In the genomic region with DNA sequence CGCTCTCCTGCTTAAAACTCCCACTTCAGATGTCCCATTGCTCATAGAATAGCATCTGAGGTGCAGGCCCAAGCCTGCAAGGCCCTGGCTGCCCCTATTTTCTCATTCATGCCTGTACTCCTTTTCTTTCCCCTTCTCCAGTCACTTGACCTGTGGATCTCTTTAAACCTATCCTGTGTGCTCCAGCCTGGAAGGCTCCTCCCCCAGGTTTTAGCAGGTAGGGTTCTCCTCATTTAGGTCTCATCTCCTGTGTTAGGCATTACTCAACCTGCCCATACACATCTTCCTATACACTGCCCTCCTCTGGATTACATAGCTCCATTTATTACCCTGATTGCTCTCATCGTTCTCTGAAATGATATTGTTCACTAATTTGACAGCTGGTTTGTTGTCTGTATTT, we compare ENCODE assay signal across 1 cellular context.
TF ChIP-seq lines count a peak whose summit lies in the region.

No MANE protein-coding gene starts in this region.

TF ChIP-seq in GM23338, 12 proteins besides CTCF, POLR2A, EP300 and RAD21 (continued from another document):
- TF ChIP-seq, protein P1, sequence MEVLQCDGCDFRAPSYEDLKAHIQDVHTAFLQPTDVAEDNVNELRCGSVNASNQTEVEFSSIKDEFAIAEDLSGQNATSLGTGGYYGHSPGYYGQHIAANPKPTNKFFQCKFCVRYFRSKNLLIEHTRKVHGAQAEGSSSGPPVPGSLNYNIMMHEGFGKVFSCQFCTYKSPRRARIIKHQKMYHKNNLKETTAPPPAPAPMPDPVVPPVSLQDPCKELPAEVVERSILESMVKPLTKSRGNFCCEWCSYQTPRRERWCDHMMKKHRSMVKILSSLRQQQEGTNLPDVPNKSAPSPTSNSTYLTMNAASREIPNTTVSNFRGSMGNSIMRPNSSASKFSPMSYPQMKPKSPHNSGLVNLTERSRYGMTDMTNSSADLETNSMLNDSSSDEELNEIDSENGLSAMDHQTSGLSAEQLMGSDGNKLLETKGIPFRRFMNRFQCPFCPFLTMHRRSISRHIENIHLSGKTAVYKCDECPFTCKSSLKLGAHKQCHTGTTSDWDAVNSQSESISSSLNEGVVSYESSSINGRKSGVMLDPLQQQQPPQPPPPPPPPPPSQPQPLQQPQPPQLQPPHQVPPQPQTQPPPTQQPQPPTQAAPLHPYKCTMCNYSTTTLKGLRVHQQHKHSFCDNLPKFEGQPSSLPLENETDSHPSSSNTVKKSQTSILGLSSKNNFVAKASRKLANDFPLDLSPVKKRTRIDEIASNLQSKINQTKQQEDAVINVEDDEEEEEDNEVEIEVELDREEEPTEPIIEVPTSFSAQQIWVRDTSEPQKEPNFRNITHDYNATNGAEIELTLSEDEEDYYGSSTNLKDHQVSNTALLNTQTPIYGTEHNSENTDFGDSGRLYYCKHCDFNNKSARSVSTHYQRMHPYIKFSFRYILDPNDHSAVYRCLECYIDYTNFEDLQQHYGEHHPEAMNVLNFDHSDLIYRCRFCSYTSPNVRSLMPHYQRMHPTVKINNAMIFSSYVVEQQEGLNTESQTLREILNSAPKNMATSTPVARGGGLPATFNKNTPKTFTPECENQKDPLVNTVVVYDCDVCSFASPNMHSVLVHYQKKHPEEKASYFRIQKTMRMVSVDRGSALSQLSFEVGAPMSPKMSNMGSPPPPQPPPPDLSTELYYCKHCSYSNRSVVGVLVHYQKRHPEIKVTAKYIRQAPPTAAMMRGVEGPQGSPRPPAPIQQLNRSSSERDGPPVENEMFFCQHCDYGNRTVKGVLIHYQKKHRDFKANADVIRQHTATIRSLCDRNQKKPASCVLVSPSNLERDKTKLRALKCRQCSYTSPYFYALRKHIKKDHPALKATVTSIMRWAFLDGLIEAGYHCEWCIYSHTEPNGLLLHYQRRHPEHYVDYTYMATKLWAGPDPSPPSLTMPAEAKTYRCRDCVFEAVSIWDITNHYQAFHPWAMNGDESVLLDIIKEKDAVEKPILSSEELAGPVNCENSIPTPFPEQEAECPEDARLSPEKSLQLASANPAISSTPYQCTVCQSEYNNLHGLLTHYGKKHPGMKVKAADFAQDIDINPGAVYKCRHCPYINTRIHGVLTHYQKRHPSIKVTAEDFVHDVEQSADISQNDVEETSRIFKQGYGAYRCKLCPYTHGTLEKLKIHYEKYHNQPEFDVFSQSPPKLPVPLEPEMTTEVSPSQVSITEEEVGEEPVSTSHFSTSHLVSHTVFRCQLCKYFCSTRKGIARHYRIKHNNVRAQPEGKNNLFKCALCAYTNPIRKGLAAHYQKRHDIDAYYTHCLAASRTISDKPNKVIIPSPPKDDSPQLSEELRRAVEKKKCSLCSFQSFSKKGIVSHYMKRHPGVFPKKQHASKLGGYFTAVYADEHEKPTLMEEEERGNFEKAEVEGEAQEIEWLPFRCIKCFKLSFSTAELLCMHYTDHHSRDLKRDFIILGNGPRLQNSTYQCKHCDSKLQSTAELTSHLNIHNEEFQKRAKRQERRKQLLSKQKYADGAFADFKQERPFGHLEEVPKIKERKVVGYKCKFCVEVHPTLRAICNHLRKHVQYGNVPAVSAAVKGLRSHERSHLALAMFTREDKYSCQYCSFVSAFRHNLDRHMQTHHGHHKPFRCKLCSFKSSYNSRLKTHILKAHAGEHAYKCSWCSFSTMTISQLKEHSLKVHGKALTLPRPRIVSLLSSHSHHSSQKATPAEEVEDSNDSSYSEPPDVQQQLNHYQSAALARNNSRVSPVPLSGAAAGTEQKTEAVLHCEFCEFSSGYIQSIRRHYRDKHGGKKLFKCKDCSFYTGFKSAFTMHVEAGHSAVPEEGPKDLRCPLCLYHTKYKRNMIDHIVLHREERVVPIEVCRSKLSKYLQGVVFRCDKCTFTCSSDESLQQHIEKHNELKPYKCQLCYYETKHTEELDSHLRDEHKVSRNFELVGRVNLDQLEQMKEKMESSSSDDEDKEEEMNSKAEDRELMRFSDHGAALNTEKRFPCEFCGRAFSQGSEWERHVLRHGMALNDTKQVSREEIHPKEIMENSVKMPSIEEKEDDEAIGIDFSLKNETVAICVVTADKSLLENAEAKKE (CRISPR knock-in tag; IDR thresholded peaks at IDR 0.05): no peak
- TF ChIP-seq JUNB (IDR thresholded peaks at IDR 0.05; ENCODE audit: unreplicated experiment) (no peak), EZH2phosphoT487 (IDR thresholded peaks at IDR 0.05; ENCODE audit: unreplicated experiment) (no peak), STAT1 (IDR thresholded peaks at IDR 0.05; ENCODE audit: unreplicated experiment) (no peak), NANOG (IDR thresholded peaks at IDR 0.05; ENCODE audit: borderline replicate concordance) (no peak), EZH2 (IDR thresholded peaks at IDR 0.05; ENCODE audit: low read depth, unreplicated experiment) (no peak)
- TF ChIP-seq, protein P2, sequence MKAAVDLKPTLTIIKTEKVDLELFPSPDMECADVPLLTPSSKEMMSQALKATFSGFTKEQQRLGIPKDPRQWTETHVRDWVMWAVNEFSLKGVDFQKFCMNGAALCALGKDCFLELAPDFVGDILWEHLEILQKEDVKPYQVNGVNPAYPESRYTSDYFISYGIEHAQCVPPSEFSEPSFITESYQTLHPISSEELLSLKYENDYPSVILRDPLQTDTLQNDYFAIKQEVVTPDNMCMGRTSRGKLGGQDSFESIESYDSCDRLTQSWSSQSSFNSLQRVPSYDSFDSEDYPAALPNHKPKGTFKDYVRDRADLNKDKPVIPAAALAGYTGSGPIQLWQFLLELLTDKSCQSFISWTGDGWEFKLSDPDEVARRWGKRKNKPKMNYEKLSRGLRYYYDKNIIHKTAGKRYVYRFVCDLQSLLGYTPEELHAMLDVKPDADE (IDR thresholded peaks at IDR 0.05): no peak
- TF ChIP-seq, protein P3, sequence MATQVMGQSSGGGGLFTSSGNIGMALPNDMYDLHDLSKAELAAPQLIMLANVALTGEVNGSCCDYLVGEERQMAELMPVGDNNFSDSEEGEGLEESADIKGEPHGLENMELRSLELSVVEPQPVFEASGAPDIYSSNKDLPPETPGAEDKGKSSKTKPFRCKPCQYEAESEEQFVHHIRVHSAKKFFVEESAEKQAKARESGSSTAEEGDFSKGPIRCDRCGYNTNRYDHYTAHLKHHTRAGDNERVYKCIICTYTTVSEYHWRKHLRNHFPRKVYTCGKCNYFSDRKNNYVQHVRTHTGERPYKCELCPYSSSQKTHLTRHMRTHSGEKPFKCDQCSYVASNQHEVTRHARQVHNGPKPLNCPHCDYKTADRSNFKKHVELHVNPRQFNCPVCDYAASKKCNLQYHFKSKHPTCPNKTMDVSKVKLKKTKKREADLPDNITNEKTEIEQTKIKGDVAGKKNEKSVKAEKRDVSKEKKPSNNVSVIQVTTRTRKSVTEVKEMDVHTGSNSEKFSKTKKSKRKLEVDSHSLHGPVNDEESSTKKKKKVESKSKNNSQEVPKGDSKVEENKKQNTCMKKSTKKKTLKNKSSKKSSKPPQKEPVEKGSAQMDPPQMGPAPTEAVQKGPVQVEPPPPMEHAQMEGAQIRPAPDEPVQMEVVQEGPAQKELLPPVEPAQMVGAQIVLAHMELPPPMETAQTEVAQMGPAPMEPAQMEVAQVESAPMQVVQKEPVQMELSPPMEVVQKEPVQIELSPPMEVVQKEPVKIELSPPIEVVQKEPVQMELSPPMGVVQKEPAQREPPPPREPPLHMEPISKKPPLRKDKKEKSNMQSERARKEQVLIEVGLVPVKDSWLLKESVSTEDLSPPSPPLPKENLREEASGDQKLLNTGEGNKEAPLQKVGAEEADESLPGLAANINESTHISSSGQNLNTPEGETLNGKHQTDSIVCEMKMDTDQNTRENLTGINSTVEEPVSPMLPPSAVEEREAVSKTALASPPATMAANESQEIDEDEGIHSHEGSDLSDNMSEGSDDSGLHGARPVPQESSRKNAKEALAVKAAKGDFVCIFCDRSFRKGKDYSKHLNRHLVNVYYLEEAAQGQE (IDR thresholded peaks at IDR 0.05; ENCODE audit: unreplicated experiment): no peak
